ENCODE assay signal across 10 cellular contexts in the genomic region with DNA sequence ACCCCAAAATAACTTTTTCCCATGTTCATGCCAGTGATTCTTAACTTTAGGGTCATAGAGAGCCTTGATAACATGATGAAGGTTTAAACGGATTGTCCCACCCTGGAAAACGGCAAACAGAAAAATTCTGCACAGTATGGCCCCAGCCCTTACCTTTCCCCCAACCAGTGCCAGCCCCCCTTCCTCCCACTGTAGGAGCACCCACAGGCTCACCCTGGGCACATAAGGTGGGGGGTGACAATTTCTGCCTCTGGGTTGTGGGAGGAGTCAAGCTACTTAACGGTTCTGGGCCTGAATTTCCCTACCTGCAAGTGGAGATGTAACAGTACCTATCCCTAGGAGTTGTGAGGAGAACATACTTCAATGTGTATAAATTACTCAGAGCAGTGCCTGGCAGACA. TPM values are rescaled to one million over a fixed set of nuclear protein-coding genes. Genes with fewer than 3 reads are reported as not detected.
DNase-seq lines count a peak whose midpoint lies in the region; ATAC-seq and TF ChIP-seq lines count a peak whose summit lies in the region.
"Had no signal": no experiment of that assay in that cellular context is flagged by ENCODE, and none has a peak within 500 bp of the region (broad histone marks: within the 10 kb centered on the region; RNA-seq: fewer than 3 reads in every experiment).

No MANE protein-coding gene starts in this region.

- H3K27ac Mint-ChIP-seq in activated CD4-positive, alpha-beta T cell treated with anti-CD3 and anti-CD28 coated beads, Interleukin-2, amount 10 ng/mL, durations not matched to agents 7 days and 5 days: peak overlapping the region; percentile 55
- no peak overlapping the region for H3K27ac Mint-ChIP-seq in activated CD4-positive, alpha-beta T cell treated with anti-CD3 and anti-CD28 coated beads for 36 hours
- peak overlapping the region; percentile 56 for H3K27ac Mint-ChIP-seq in activated B cell treated with CpG ODN at 0.5 μM for 24 hours
- no peak overlapping the region for H3K27ac Mint-ChIP-seq in activated T-helper 17 cell treated with anti-CD3 and anti-CD28 coated beads, Interleukin-2, amount 50 U/mL, for 72 hours

- H3K27ac ChIP-seq in lower lobe of right lung (peak overlapping the region; percentile 53), subcutaneous abdominal adipose tissue (ENCODE audit: low read depth, low read length) (peak overlapping the region; percentile 42)

- H3K36me3 Mint-ChIP-seq in activated CD4-positive, alpha-beta T cell treated with anti-CD3 and anti-CD28 coated beads, Interleukin-2, amount 10 ng/mL, durations not matched to agents 7 days and 5 days (ENCODE audit: low read depth): peaks cover 17% of the 10 kb centered on the region
- H3K36me3 Mint-ChIP-seq in activated CD4-positive, alpha-beta T cell treated with anti-CD3 and anti-CD28 coated beads for 36 hours (ENCODE audit: low read depth): peaks cover 6% of the 10 kb centered on the region
- peaks cover 50% of the 10 kb centered on the region for H3K36me3 Mint-ChIP-seq in activated B cell treated with CpG ODN at 0.5 μM for 24 hours (ENCODE audit: low read depth)
- peaks cover 57% of the 10 kb centered on the region for H3K36me3 Mint-ChIP-seq in activated T-helper 17 cell treated with anti-CD3 and anti-CD28 coated beads, Interleukin-2, amount 50 U/mL, for 72 hours (ENCODE audit: low read depth)

- H3K9me3 ChIP-seq in lower lobe of right lung: no peaks in the 10 kb centered on the region
- no peaks in the 10 kb centered on the region for H3K9me3 ChIP-seq in subcutaneous abdominal adipose tissue (ENCODE audit: control insufficient read depth in 5 of 5, low read length in 5 of 5)
- H3K9me3 ChIP-seq: body of pancreas had no signal

- no peaks in the 10 kb centered on the region for H3K27me3 Mint-ChIP-seq in activated CD4-positive, alpha-beta T cell treated with anti-CD3 and anti-CD28 coated beads, Interleukin-2, amount 10 ng/mL, durations not matched to agents 7 days and 5 days
- H3K27me3 Mint-ChIP-seq in activated CD4-positive, alpha-beta T cell treated with anti-CD3 and anti-CD28 coated beads for 36 hours: no peaks in the 10 kb centered on the region
- no peaks in the 10 kb centered on the region for H3K27me3 Mint-ChIP-seq in activated B cell treated with CpG ODN at 0.5 μM for 24 hours
- H3K27me3 Mint-ChIP-seq in activated T-helper 17 cell treated with anti-CD3 and anti-CD28 coated beads, Interleukin-2, amount 50 U/mL, for 72 hours: no peaks in the 10 kb centered on the region

- POLR2A ChIA-PET in activated CD4-positive, alpha-beta T cell treated with anti-CD3 and anti-CD28 coated beads, Interleukin-2, amount 10 ng/mL, durations not matched to agents 7 days and 5 days (lab: Charles Lee): no interaction called here
- POLR2A ChIA-PET in activated CD4-positive, alpha-beta T cell treated with anti-CD3 and anti-CD28 coated beads for 36 hours (lab: Charles Lee): interaction anchor here (0.7 kb wide), 1 partner anchor 17 kb away, joined by 3 read pairs; no protein-coding TSS in a partner anchor
- POLR2A ChIA-PET in activated B cell treated with CpG ODN at 0.5 μM for 24 hours (lab: Charles Lee): no interaction called here

- H3K9ac ChIP-seq in subcutaneous abdominal adipose tissue (ENCODE audit: low read length in 5 of 5): peak overlapping the region in 2 of 5 donors; percentile 4 to 49

- H3K4me3 ChIP-seq in lower lobe of right lung (no peak overlapping the region), subcutaneous abdominal adipose tissue (ENCODE audit: low read depth in 1 of 5, low read length in 5 of 5) (no peak overlapping the region)
- H3K4me3 ChIP-seq: body of pancreas had no signal

- H3K27me3 ChIP-seq in lower lobe of right lung (ENCODE audit: low read depth) (no peaks in the 10 kb centered on the region), subcutaneous abdominal adipose tissue (ENCODE audit: control insufficient read depth in 5 of 5, insufficient read depth in 4 of 5, low read length in 5 of 5) (no peaks in the 10 kb centered on the region)
- H3K27me3 ChIP-seq: body of pancreas had no signal

- TF ChIP-seq CTCF in activated B cell treated with CpG ODN at 0.5 μM for 24 hours (IDR thresholded peaks at IDR 0.05) (no peak), lower lobe of right lung (IDR thresholded peaks at IDR 0.05) (no peak)

- H3K4me1 ChIP-seq in lower lobe of right lung: peaks cover 56% of the 10 kb centered on the region
- H3K4me1 ChIP-seq in subcutaneous abdominal adipose tissue (ENCODE audit: control insufficient read depth in 5 of 5, insufficient read depth in 5 of 5, low read length in 5 of 5): peaks cover 10 to 68% (median 57%) of the 10 kb centered on the region in 5 donors

- H3K36me3 ChIP-seq in lower lobe of right lung (peaks cover 88% of the 10 kb centered on the region), subcutaneous abdominal adipose tissue (ENCODE audit: control insufficient read depth in 5 of 5, insufficient read depth in 5 of 5, low read length in 5 of 5) (peaks cover 0 to 80% (median 49%) of the 10 kb centered on the region in 5 donors)

- no peak for DNase-seq in activated CD4-positive, alpha-beta T cell treated with anti-CD3 and anti-CD28 coated beads, Interleukin-2, amount 10 ng/mL, durations not matched to agents 7 days and 5 days
- DNase-seq in activated CD4-positive, alpha-beta T cell treated with anti-CD3 and anti-CD28 coated beads for 36 hours: no peak
- no peak for DNase-seq in activated B cell treated with CpG ODN at 0.5 μM for 24 hours
- no peak for DNase-seq in lower lobe of right lung
- DNase-seq in NCI-H1105 treated with DMSO at 0.1 percent for 48 hours (lab: John Stamatoyannopoulos, UW): no peak
- DNase-seq: NCI-H2029 had no signal

- no peak for ATAC-seq in activated CD4-positive, alpha-beta T cell treated with anti-CD3 and anti-CD28 coated beads for 36 hours
- no peak for ATAC-seq in activated B cell treated with CpG ODN at 0.5 μM for 24 hours (ENCODE audit: low read depth)
- no peak for ATAC-seq in lower lobe of right lung
- ATAC-seq in activated T-helper 17 cell treated with anti-CD3 and anti-CD28 coated beads, Interleukin-2, amount 50 U/mL, for 72 hours (replicated peaks): no peak
- ATAC-seq in GM19328 (IDR thresholded peaks at IDR 0.05; ENCODE audit: unreplicated experiment): no peak
- ATAC-seq: body of pancreas had no signal

- H3K4me1 Mint-ChIP-seq in activated CD4-positive, alpha-beta T cell treated with anti-CD3 and anti-CD28 coated beads, Interleukin-2, amount 10 ng/mL, durations not matched to agents 7 days and 5 days: no peaks in the 10 kb centered on the region
- no peaks in the 10 kb centered on the region for H3K4me1 Mint-ChIP-seq in activated CD4-positive, alpha-beta T cell treated with anti-CD3 and anti-CD28 coated beads for 36 hours
- H3K4me1 Mint-ChIP-seq in activated B cell treated with CpG ODN at 0.5 μM for 24 hours: peaks cover 62% of the 10 kb centered on the region
- no peaks in the 10 kb centered on the region for H3K4me1 Mint-ChIP-seq in activated T-helper 17 cell treated with anti-CD3 and anti-CD28 coated beads, Interleukin-2, amount 50 U/mL, for 72 hours

- H3K4me3 Mint-ChIP-seq in activated CD4-positive, alpha-beta T cell treated with anti-CD3 and anti-CD28 coated beads, Interleukin-2, amount 10 ng/mL, durations not matched to agents 7 days and 5 days: no peak overlapping the region
- no peak overlapping the region for H3K4me3 Mint-ChIP-seq in activated CD4-positive, alpha-beta T cell treated with anti-CD3 and anti-CD28 coated beads for 36 hours
- H3K4me3 Mint-ChIP-seq in activated B cell treated with CpG ODN at 0.5 μM for 24 hours: no peak overlapping the region
- H3K4me3 Mint-ChIP-seq in activated T-helper 17 cell treated with anti-CD3 and anti-CD28 coated beads, Interleukin-2, amount 50 U/mL, for 72 hours: no peak overlapping the region

- H3K9me3 Mint-ChIP-seq in activated CD4-positive, alpha-beta T cell treated with anti-CD3 and anti-CD28 coated beads, Interleukin-2, amount 10 ng/mL, durations not matched to agents 7 days and 5 days: no peaks in the 10 kb centered on the region
- H3K9me3 Mint-ChIP-seq in activated CD4-positive, alpha-beta T cell treated with anti-CD3 and anti-CD28 coated beads for 36 hours (ENCODE audit: low read depth): no peaks in the 10 kb centered on the region
- no peaks in the 10 kb centered on the region for H3K9me3 Mint-ChIP-seq in activated B cell treated with CpG ODN at 0.5 μM for 24 hours
- no peaks in the 10 kb centered on the region for H3K9me3 Mint-ChIP-seq in activated T-helper 17 cell treated with anti-CD3 and anti-CD28 coated beads, Interleukin-2, amount 50 U/mL, for 72 hours

- CTCF ChIA-PET in activated CD4-positive, alpha-beta T cell treated with anti-CD3 and anti-CD28 coated beads, Interleukin-2, amount 10 ng/mL, durations not matched to agents 7 days and 5 days (lab: Charles Lee): no interaction called here
- CTCF ChIA-PET in activated CD4-positive, alpha-beta T cell treated with anti-CD3 and anti-CD28 coated beads for 36 hours (lab: Charles Lee): no interaction called here
- CTCF ChIA-PET in activated B cell treated with CpG ODN at 0.5 μM for 24 hours (lab: Charles Lee): no interaction called here

- intact Hi-C loops in activated CD4-positive, alpha-beta T cell treated with anti-CD3 and anti-CD28 coated beads for 36 hours (cut with DNase I, micrococcal nuclease): no loop called here
- intact Hi-C loops in activated B cell treated with CpG ODN at 0.5 μM for 24 hours (cut with micrococcal nuclease): no loop called here
- intact Hi-C loops in lower lobe of right lung (cut with DNase I): no loop called here

RNA-seq across cellular contexts. Expression of a gene that starts 18.1 kb away (rescaled TPM):
- 10 to 100 TPM; 36.4 to 37.4 TPM for total RNA-seq in activated CD4-positive, alpha-beta T cell treated with anti-CD3 and anti-CD28 coated beads, Interleukin-2, amount 10 ng/mL, durations not matched to agents 7 days and 5 days
- total RNA-seq in activated CD4-positive, alpha-beta T cell treated with anti-CD3 and anti-CD28 coated beads for 36 hours: 10 to 100 TPM; 43.7 to 46.9 TPM
- total RNA-seq in activated B cell treated with CpG ODN at 0.5 μM for 24 hours (23.5 and 26.0 TPM in 2 replicates), lower lobe of right lung (5.0 TPM)
- total RNA-seq in activated T-helper 17 cell treated with anti-CD3 and anti-CD28 coated beads, Interleukin-2, amount 50 U/mL, for 72 hours: 10 to 100 TPM; 36.4 to 62.4 TPM

RNA-seq across cellular contexts. Expression of a gene that starts 18.4 kb away (rescaled TPM):
- 10 to 100 TPM; 16.9 to 17.2 TPM for total RNA-seq in activated CD4-positive, alpha-beta T cell treated with anti-CD3 and anti-CD28 coated beads, Interleukin-2, amount 10 ng/mL, durations not matched to agents 7 days and 5 days
- total RNA-seq in activated CD4-positive, alpha-beta T cell treated with anti-CD3 and anti-CD28 coated beads for 36 hours: 10 to 100 TPM; 10.1 to 12.7 TPM
- 12.4 and 16.7 TPM in 2 replicates for total RNA-seq in activated B cell treated with CpG ODN at 0.5 μM for 24 hours
- 49.4 TPM for total RNA-seq in lower lobe of right lung
- 10 to 100 TPM; 18.2 to 20.6 TPM for total RNA-seq in activated T-helper 17 cell treated with anti-CD3 and anti-CD28 coated beads, Interleukin-2, amount 50 U/mL, for 72 hours

Comparison
In these comparisons a context has a peak if more than half of its experiments do, and no peak if none do; other contexts are left out.
1. H3K27ac Mint-ChIP-seq: peak in activated CD4-positive, alpha-beta T cell treated with anti-CD3 and anti-CD28 coated beads, Interleukin-2, amount 10 ng/mL, durations not matched to agents 7 days and 5 days (single experiment) and activated B cell treated with CpG ODN at 0.5 μM for 24 hours (single experiment); none in activated CD4-positive, alpha-beta T cell treated with anti-CD3 and anti-CD28 coated beads for 36 hours (single experiment) and activated T-helper 17 cell treated with anti-CD3 and anti-CD28 coated beads, Interleukin-2, amount 50 U/mL, for 72 hours (single experiment).